1 cellular context compared by ENCODE assay signal in the genomic region with DNA sequence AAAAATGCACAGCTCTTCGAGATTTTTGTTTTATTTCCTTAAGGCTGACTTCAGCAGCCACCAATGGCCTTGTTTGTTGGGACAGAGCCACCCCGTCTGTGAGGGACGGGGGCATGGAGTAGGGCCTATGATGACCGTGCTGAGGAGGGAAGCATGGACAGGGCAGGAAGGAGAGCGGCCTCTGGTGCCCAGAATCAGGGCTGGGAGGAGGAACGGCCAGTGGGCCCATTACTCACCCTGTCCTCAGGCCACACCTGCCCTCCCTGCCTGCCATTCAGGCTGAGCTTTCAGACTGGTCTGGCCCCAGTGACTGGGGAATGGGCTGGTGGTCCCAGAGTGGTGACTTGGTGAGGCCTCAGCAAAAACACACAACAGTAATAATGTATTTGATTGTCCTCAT.
TF ChIP-seq lines count a peak whose summit lies in the region.

No MANE protein-coding gene starts in this region.

TF ChIP-seq in K562, 482 proteins besides CTCF, POLR2A, EP300 and RAD21:
- TF ChIP-seq HDAC2 (IDR thresholded peaks at IDR 0.05), result no peak
- TF ChIP-seq NFYB (IDR thresholded peaks at IDR 0.05; ENCODE audit: extremely low read depth, insufficient read length), result no peak
- TF ChIP-seq DPF2 (IDR thresholded peaks at IDR 0.05), result no peak
- no peak for TF ChIP-seq ERF (CRISPR knock-in tag; IDR thresholded peaks at IDR 0.05)
- TF ChIP-seq ZBTB1 (CRISPR knock-in tag; IDR thresholded peaks at IDR 0.05; ENCODE audit: borderline replicate concordance, low read depth), result no peak
- TF ChIP-seq MEIS2 (IDR thresholded peaks at IDR 0.05; ENCODE audit: partially characterized antibody), result peak; percentile 7
- TF ChIP-seq, protein P1, sequence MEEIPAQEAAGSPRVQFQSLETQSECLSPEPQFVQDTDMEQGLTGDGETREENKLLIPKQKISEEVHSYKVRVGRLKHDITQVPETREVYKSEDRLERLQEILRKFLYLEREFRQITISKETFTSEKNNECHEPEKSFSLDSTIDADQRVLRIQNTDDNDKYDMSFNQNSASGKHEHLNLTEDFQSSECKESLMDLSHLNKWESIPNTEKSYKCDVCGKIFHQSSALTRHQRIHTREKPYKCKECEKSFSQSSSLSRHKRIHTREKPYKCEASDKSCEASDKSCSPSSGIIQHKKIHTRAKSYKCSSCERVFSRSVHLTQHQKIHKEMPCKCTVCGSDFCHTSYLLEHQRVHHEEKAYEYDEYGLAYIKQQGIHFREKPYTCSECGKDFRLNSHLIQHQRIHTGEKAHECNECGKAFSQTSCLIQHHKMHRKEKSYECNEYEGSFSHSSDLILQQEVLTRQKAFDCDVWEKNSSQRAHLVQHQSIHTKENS (CRISPR knock-in tag; IDR thresholded peaks at IDR 0.05), result no peak
